In the genomic region with DNA sequence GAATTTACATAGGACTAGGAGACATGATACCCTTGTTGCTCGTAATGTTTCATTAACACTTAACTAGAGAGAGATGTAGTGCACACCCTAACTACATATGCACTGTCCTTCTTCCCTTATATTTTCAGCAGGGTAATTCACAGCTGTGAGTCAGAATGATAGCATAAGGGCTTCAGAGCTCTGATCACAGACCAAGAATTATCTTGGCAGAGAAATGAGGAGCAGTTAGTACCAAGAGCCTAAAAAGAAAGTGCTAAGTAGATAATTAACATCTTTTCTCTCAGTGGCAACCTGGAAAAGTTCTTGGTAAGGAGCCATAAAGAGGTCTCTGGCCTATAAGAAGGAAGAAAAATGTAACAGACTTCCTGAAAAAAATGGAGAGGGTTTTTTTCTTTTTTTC, we compare ENCODE assay signal across 20 cellular contexts. TPM values are rescaled to one million over a fixed set of nuclear protein-coding genes. Genes with fewer than 3 reads are reported as not detected.
DNase-seq lines count a peak whose midpoint lies in the region; ATAC-seq and TF ChIP-seq lines count a peak whose summit lies in the region.
"Had no signal": no experiment of that assay in that cellular context is flagged by ENCODE, and none has a peak within 500 bp of the region (broad histone marks: within the 10 kb centered on the region; RNA-seq: fewer than 3 reads in every experiment).

No MANE protein-coding gene starts in this region.

- ATAC-seq in HG02759 (IDR thresholded peaks at IDR 0.05; ENCODE audit: unreplicated experiment): no peak
- ATAC-seq: stimulated activated effector memory CD8-positive, alpha-beta T cell treated with anti-CD3 and anti-CD28 coated beads, Interleukin-12 subunit alpha, Interleukin-12 subunit beta, amount 100 ng/mL, for 72 hours had no signal

- peak; percentile 45 for DNase-seq in NCI-H2107 (lab: John Stamatoyannopoulos, UW)
- no peak for DNase-seq in NCI-H2107 treated with DMSO at 0.1 percent for 48 hours (lab: John Stamatoyannopoulos, UW; ENCODE audit: unreplicated experiment)
- peak; percentile 80 for DNase-seq in NCI-H446 treated with DMSO at 0.1 percent for 48 hours (lab: John Stamatoyannopoulos, UW)
- DNase-seq in fibroblast of mammary gland (ENCODE audit: low read depth): peak; percentile 17
- DNase-seq in pons (ENCODE audit: low spot score): peak; percentile 19
- DNase-seq in NCI-H128 (lab: John Stamatoyannopoulos, UW; ENCODE audit: unreplicated experiment): no peak
- DNase-seq in dermis blood vessel endothelial cell: no peak
- DNase-seq: activated CD4-positive, alpha-beta T cell treated with anti-CD3 and anti-CD28 coated beads, Interleukin-2, amount 10 ng/mL, durations not matched to agents 7 days and 5 days; activated naive CD4-positive, alpha-beta T cell; CD4-positive, CD25-positive, alpha-beta regulatory T cell; dorsolateral prefrontal cortex; heart left ventricle; immature natural killer cell; mesenchymal stem cell; MM.1S; NCI-H187 had no signal

- no peak for TF ChIP-seq CTCF in fibroblast of mammary gland (conservative IDR thresholded peaks at IDR 0.05; ENCODE audit: control insufficient read depth, insufficient read depth, low read depth, low read length)

- H3K4me3 ChIP-seq in fibroblast of mammary gland (ENCODE audit: control insufficient read depth, low read depth, low read length): no peak overlapping the region
- H3K4me3 ChIP-seq: dorsolateral prefrontal cortex, heart left ventricle, tibial nerve had no signal

RNA-seq across cellular contexts. Expression of gene GRIK2, which starts 35.8 kb away (rescaled TPM):
- under 0.01 and 0.34 TPM in 2 replicates for total RNA-seq in dermis blood vessel endothelial cell
- total RNA-seq: activated CD4-positive, alpha-beta T cell treated with anti-CD3 and anti-CD28 coated beads, Interleukin-2, amount 10 ng/mL, durations not matched to agents 7 days and 5 days; CD4-positive, CD25-positive, alpha-beta regulatory T cell; pulmonary artery endothelial cell had no signal

Comparison
In these comparisons a context has a peak if more than half of its experiments do, and no peak if none do; other contexts are left out.
1. DNase-seq: peak in NCI-H2107 (single experiment), NCI-H446 treated with DMSO at 0.1 percent for 48 hours (single experiment), fibroblast of mammary gland (single experiment) and pons (single experiment); none in NCI-H2107 treated with DMSO at 0.1 percent for 48 hours (single experiment), NCI-H128 (single experiment) and dermis blood vessel endothelial cell (single experiment).